In genomic region chr18:3456686-3457069, GRCh38 we compare ENCODE assay signal across 1 cellular context.
TF ChIP-seq lines count a peak whose summit lies in the region.

No MANE protein-coding gene starts in this region.

TF ChIP-seq in GM12891, 5 proteins besides CTCF, POLR2A, EP300 and RAD21:
- no peak for TF ChIP-seq POLR2AphosphoS5 (IDR thresholded peaks at IDR 0.05; ENCODE audit: low read depth, low read length)
- no peak for TF ChIP-seq POU2F2 (IDR thresholded peaks at IDR 0.05; ENCODE audit: low read depth, low read length)
- no peak for TF ChIP-seq TAF1 (IDR thresholded peaks at IDR 0.05; ENCODE audit: low read depth, low read length)
- TF ChIP-seq SPI1 (IDR thresholded peaks at IDR 0.05; ENCODE audit: low read depth, low read length), result no peak
- no peak for TF ChIP-seq PAX5 (IDR thresholded peaks at IDR 0.05; ENCODE audit: insufficient read depth, low read length, severe bottlenecking)
